1 cellular context compared by ENCODE assay signal in the genomic region with DNA sequence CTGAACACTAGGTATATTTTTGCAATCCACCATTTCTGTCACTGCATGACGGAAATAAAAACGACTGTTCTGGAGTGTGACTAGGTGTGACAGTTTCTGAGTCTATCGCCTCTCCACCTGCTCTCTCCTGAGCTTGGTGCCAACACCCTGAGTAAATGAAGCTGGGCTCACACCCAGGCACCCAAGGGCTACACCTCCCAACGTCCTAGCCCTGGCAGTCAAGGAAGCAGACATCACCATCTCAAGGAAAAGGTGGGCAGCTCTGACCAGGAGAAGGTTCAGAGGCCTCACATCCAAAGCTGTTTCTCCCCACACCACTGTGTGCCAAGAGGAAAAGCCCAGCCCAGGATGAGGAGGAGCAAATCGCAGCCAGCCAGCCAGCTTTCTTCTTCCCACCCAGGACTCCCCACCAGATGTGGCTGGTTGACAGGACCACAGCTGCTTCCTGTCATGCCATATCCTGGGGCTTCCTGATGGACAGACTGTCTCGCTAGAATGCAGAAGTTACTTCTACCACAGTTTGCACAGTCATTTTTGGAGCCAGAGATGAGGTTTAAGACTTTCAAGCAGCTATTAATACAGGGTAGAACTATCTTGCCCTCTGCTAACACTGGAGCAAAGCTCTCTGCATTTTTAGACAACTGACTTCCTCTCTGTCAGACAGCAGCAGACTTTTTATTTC.
TF ChIP-seq lines count a peak whose summit lies in the region.

No MANE protein-coding gene starts in this region.

TF ChIP-seq in K562, 482 proteins besides CTCF, POLR2A, EP300 and RAD21 (continues in another document):
- TF ChIP-seq ARNT (IDR thresholded peaks at IDR 0.05) (no peak), BRD9 (IDR thresholded peaks at IDR 0.05; ENCODE audit: low read depth, partially characterized antibody) (no peak), HIVEP1 (CRISPR knock-in tag; IDR thresholded peaks at IDR 0.05) (no peak), SRSF3 (IDR thresholded peaks at IDR 0.05; ENCODE audit: insufficient read depth, low read length) (no peak), BACH1 (tag; IDR thresholded peaks at IDR 0.05) (no peak), ETV5 (CRISPR knock-in tag; IDR thresholded peaks at IDR 0.05; ENCODE audit: low read depth) (no peak), ZNF232 (CRISPR knock-in tag; IDR thresholded peaks at IDR 0.05) (no peak), TBL1XR1 (IDR thresholded peaks at IDR 0.05; ENCODE audit: low read length in 2 of 2) (no peak), SAFB2 (IDR thresholded peaks at IDR 0.05; ENCODE audit: borderline replicate concordance, low read depth, low read length, severe bottlenecking) (no peak), ZNF146 (CRISPR knock-in tag; IDR thresholded peaks at IDR 0.05; ENCODE audit: unreplicated experiment) (no peak), SMARCA4 (IDR thresholded peaks at IDR 0.05) (no peak), BRCA1 (IDR thresholded peaks at IDR 0.05) (no peak), BRCA1 (CRISPR knock-in tag; IDR thresholded peaks at IDR 0.05) (no peak), TCF3 (CRISPR knock-in tag; IDR thresholded peaks at IDR 0.05) (peak; percentile 56), PML (IDR thresholded peaks at IDR 0.05; ENCODE audit: low read length) (no peak), HMGN3 (IDR thresholded peaks at IDR 0.05; ENCODE audit: borderline replicate concordance, extremely low read depth, insufficient read length, low read depth, low read length) (no peak), KAT8 (IDR thresholded peaks at IDR 0.05; ENCODE audit: low read depth) (no peak), STAG1 (CRISPR knock-in tag; IDR thresholded peaks at IDR 0.05; ENCODE audit: borderline replicate concordance) (no peak), KDM5B (IDR thresholded peaks at IDR 0.05; ENCODE audit: insufficient replicate concordance, low read depth, low read length) (no peak), ETS2 (tag; IDR thresholded peaks at IDR 0.05; ENCODE audit: borderline replicate concordance, poor library complexity, severe bottlenecking) (no peak), BRD4 (IDR thresholded peaks at IDR 0.05) (no peak), ZNF57 (CRISPR knock-in tag; IDR thresholded peaks at IDR 0.05) (no peak)
- TF ChIP-seq, protein P1, sequence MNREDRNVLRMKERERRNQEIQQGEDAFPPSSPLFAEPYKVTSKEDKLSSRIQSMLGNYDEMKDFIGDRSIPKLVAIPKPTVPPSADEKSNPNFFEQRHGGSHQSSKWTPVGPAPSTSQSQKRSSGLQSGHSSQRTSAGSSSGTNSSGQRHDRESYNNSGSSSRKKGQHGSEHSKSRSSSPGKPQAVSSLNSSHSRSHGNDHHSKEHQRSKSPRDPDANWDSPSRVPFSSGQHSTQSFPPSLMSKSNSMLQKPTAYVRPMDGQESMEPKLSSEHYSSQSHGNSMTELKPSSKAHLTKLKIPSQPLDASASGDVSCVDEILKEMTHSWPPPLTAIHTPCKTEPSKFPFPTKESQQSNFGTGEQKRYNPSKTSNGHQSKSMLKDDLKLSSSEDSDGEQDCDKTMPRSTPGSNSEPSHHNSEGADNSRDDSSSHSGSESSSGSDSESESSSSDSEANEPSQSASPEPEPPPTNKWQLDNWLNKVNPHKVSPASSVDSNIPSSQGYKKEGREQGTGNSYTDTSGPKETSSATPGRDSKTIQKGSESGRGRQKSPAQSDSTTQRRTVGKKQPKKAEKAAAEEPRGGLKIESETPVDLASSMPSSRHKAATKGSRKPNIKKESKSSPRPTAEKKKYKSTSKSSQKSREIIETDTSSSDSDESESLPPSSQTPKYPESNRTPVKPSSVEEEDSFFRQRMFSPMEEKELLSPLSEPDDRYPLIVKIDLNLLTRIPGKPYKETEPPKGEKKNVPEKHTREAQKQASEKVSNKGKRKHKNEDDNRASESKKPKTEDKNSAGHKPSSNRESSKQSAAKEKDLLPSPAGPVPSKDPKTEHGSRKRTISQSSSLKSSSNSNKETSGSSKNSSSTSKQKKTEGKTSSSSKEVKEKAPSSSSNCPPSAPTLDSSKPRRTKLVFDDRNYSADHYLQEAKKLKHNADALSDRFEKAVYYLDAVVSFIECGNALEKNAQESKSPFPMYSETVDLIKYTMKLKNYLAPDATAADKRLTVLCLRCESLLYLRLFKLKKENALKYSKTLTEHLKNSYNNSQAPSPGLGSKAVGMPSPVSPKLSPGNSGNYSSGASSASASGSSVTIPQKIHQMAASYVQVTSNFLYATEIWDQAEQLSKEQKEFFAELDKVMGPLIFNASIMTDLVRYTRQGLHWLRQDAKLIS (CRISPR knock-in tag; IDR thresholded peaks at IDR 0.05): no peak
- TF ChIP-seq, protein P2, sequence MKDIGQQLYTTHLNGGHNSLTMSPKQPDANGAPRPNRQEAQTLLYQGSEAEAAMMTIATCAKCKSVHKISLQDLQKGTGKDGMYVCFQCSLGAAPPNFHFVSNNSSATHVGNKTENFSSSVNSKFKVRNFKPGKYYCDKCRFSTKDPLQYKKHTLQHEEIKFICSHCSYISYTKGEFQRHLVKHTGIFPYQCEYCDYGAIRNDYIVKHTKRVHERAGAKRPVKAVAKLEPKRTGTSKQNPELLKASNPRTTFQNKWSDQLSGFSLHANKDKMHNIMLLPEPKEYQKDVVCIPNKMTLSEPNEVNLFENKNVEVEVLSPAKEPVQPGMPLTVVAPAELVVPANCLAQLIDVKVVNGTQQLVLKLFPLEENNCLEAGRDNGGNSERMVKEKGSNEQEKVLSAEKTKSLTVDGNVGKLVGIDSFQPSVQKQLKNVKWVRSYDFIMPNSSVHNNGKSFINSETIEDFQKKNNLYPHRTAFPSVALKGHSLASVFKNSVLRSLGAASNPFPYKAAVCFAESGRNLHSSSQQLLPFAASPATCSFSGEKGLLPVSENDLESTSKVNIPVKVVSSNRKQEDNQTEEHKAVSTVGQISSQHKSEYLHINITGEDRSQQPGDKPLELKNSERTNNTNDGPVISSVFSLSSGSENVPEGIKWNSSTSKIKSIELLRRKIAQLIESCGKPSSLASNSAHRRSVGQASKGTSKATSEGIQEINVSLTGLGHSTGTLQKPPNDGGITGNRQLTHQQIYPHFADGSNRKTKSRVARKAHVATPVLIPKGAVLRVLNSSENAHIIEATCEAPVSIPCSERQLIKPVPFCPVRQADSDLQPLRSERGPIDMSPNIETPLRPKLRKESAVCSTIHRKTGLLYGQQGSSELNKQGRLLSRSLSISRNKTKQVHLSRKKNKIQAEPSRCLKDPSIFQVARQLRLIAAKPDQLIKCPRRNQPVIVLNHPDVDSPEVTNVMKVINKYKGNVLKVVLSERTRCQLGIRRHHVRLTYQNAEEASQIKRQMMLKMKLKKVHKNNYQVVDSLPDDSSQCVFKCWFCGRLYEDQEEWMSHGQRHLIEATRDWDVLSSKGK (CRISPR knock-in tag; IDR thresholded peaks at IDR 0.05): no peak
- TF ChIP-seq, protein P3, sequence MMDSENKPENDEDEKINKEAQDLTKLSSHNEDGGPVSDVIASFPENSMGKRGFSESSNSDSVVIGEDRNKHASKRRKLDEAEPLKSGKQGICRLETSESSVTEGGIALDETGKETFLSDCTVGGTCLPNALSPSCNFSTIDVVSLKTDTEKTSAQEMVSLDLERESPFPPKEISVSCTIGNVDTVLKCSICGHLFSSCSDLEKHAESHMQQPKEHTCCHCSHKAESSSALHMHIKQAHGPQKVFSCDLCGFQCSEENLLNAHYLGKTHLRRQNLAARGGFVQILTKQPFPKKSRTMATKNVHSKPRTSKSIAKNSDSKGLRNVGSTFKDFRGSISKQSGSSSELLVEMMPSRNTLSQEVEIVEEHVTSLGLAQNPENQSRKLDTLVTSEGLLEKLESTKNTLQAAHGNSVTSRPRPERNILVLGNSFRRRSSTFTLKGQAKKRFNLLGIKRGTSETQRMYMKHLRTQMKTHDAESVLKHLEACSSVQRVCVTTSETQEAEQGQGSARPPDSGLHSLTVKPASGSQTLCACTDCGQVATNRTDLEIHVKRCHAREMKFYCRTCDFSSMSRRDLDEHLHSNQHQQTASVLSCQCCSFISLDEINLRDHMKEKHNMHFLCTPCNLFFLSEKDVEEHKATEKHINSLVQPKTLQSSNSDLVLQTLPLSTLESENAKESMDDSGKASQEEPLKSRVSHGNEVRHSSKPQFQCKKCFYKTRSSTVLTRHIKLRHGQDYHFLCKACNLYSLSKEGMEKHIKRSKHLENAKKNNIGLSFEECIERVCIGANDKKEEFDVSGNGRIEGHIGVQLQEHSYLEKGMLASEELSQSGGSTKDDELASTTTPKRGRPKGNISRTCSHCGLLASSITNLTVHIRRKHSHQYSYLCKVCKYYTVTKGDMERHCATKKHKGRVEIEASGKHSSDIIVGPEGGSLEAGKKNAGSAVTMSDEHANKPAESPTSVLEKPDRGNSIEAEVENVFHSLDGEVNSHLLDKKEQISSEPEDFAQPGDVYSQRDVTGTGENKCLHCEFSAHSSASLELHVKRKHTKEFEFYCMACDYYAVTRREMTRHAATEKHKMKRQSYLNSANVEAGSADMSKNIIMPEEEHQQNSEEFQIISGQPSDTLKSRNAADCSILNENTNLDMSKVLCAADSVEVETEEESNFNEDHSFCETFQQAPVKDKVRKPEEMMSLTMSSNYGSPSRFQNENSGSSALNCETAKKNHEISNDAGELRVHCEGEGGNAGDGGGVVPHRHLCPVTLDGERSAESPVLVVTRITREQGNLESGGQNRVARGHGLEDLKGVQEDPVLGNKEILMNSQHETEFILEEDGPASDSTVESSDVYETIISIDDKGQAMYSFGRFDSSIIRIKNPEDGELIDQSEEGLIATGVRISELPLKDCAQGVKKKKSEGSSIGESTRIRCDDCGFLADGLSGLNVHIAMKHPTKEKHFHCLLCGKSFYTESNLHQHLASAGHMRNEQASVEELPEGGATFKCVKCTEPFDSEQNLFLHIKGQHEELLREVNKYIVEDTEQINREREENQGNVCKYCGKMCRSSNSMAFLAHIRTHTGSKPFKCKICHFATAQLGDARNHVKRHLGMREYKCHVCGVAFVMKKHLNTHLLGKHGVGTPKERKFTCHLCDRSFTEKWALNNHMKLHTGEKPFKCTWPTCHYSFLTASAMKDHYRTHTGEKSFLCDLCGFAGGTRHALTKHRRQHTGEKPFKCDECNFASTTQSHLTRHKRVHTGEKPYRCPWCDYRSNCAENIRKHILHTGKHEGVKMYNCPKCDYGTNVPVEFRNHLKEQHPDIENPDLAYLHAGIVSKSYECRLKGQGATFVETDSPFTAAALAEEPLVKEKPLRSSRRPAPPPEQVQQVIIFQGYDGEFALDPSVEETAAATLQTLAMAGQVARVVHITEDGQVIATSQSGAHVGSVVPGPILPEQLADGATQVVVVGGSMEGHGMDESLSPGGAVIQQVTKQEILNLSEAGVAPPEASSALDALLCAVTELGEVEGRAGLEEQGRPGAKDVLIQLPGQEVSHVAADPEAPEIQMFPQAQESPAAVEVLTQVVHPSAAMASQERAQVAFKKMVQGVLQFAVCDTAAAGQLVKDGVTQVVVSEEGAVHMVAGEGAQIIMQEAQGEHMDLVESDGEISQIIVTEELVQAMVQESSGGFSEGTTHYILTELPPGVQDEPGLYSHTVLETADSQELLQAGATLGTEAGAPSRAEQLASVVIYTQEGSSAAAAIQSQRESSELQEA (IDR thresholded peaks at IDR 0.05; ENCODE audit: low read depth): no peak
- TF ChIP-seq, protein P4, sequence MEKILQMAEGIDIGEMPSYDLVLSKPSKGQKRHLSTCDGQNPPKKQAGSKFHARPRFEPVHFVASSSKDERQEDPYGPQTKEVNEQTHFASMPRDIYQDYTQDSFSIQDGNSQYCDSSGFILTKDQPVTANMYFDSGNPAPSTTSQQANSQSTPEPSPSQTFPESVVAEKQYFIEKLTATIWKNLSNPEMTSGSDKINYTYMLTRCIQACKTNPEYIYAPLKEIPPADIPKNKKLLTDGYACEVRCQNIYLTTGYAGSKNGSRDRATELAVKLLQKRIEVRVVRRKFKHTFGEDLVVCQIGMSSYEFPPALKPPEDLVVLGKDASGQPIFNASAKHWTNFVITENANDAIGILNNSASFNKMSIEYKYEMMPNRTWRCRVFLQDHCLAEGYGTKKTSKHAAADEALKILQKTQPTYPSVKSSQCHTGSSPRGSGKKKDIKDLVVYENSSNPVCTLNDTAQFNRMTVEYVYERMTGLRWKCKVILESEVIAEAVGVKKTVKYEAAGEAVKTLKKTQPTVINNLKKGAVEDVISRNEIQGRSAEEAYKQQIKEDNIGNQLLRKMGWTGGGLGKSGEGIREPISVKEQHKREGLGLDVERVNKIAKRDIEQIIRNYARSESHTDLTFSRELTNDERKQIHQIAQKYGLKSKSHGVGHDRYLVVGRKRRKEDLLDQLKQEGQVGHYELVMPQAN (IDR thresholded peaks at IDR 0.05; ENCODE audit: borderline replicate concordance): no peak
- TF ChIP-seq, protein P5, sequence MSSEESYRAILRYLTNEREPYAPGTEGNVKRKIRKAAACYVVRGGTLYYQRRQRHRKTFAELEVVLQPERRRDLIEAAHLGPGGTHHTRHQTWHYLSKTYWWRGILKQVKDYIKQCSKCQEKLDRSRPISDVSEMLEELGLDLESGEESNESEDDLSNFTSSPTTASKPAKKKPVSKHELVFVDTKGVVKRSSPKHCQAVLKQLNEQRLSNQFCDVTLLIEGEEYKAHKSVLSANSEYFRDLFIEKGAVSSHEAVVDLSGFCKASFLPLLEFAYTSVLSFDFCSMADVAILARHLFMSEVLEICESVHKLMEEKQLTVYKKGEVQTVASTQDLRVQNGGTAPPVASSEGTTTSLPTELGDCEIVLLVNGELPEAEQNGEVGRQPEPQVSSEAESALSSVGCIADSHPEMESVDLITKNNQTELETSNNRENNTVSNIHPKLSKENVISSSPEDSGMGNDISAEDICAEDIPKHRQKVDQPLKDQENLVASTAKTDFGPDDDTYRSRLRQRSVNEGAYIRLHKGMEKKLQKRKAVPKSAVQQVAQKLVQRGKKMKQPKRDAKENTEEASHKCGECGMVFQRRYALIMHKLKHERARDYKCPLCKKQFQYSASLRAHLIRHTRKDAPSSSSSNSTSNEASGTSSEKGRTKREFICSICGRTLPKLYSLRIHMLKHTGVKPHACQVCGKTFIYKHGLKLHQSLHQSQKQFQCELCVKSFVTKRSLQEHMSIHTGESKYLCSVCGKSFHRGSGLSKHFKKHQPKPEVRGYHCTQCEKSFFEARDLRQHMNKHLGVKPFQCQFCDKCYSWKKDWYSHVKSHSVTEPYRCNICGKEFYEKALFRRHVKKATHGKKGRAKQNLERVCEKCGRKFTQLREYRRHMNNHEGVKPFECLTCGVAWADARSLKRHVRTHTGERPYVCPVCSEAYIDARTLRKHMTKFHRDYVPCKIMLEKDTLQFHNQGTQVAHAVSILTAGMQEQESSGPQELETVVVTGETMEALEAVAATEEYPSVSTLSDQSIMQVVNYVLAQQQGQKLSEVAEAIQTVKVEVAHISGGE (CRISPR knock-in tag; IDR thresholded peaks at IDR 0.05): no peak
- TF ChIP-seq, protein P6, sequence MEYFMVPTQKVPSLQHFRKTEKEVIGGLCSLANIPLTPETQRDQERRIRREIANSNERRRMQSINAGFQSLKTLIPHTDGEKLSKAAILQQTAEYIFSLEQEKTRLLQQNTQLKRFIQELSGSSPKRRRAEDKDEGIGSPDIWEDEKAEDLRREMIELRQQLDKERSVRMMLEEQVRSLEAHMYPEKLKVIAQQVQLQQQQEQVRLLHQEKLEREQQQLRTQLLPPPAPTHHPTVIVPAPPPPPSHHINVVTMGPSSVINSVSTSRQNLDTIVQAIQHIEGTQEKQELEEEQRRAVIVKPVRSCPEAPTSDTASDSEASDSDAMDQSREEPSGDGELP (CRISPR knock-in tag; IDR thresholded peaks at IDR 0.05; ENCODE audit: borderline replicate concordance): peak; percentile 90
- TF ChIP-seq, protein P7, sequence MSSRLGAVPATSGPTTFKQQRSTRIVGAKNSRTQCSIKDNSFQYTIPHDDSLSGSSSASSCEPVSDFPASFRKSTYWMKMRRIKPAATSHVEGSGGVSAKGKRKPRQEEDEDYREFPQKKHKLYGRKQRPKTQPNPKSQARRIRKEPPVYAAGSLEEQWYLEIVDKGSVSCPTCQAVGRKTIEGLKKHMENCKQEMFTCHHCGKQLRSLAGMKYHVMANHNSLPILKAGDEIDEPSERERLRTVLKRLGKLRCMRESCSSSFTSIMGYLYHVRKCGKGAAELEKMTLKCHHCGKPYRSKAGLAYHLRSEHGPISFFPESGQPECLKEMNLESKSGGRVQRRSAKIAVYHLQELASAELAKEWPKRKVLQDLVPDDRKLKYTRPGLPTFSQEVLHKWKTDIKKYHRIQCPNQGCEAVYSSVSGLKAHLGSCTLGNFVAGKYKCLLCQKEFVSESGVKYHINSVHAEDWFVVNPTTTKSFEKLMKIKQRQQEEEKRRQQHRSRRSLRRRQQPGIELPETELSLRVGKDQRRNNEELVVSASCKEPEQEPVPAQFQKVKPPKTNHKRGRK (tag; IDR thresholded peaks at IDR 0.05): no peak
